In the genomic region with DNA sequence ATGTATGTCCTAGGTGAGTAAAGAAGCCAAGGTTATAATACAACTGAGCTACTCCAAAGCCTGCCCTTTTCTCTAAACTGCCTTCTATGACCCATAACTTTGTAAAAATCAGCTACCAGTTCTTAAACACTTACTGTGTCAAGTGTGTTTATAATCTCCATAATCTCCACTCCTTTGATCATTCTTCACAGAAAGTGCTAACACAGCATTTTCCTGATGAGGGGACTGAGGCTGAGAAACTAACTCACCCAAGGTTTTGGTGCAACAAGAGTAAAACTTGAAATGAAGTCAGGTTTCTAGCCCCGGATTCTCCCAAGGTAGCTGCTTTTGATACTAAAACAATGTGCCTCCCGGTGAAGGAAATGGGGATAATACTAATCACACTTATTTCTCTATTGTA, we compare ENCODE assay signal across 1 cellular context.
TF ChIP-seq lines count a peak whose summit lies in the region.

No MANE protein-coding gene starts in this region.

TF ChIP-seq in H1, 55 proteins besides CTCF, POLR2A, EP300 and RAD21:
- TF ChIP-seq SP4 (IDR thresholded peaks at IDR 0.05; ENCODE audit: low read length) (no peak), GTF2F1 (IDR thresholded peaks at IDR 0.05; ENCODE audit: borderline replicate concordance, low read depth, low read length) (no peak), SP1 (IDR thresholded peaks at IDR 0.05; ENCODE audit: low read depth, low read length) (no peak), SIN3A (conservative IDR thresholded peaks at IDR 0.05 in 1 of 2, IDR thresholded peaks at IDR 0.05 in 1 of 2; ENCODE audit: low read depth in 1 of 2, low read length in 2 of 2) (no peak), MAFK (IDR thresholded peaks at IDR 0.05; ENCODE audit: low read depth, low read length) (peak; percentile 66), CEBPB (IDR thresholded peaks at IDR 0.05; ENCODE audit: low read depth, low read length) (no peak), CHD2 (IDR thresholded peaks at IDR 0.05; ENCODE audit: low read length) (no peak), RFX5 (IDR thresholded peaks at IDR 0.05; ENCODE audit: borderline replicate concordance, low read depth, low read length) (no peak)
